ENCODE assay signal across 10 cellular contexts in genomic region chr9:120109242-120109641, GRCh38.
DNase-seq lines count a peak whose midpoint lies in the region; ATAC-seq and TF ChIP-seq lines count a peak whose summit lies in the region.
"Had no signal": no experiment of that assay in that cellular context is flagged by ENCODE, and none has a peak within 500 bp of the region (broad histone marks: within the 10 kb centered on the region; RNA-seq: fewer than 3 reads in every experiment).

No MANE protein-coding gene starts in this region.

- peaks cover 4% of the 10 kb centered on the region for H3K4me1 Mint-ChIP-seq in endodermal cell
- H3K4me1 Mint-ChIP-seq in stimulated activated memory B cell treated with anti-CD40 and anti-IgM and Interleukin-4, amounts not matched to agents 10 μg/mL and 1 μg/mL and 100 μg/mL, for 72 hours, result no peaks in the 10 kb centered on the region

- no peaks in the 10 kb centered on the region for H3K4me1 ChIP-seq in DND-41 (ENCODE audit: insufficient read depth, low read length)
- no peaks in the 10 kb centered on the region for H3K4me1 ChIP-seq in endodermal cell (ENCODE audit: control insufficient read depth, insufficient read depth, low read length)

- no peaks in the 10 kb centered on the region for H3K36me3 Mint-ChIP-seq in endodermal cell (ENCODE audit: low read depth)
- no peaks in the 10 kb centered on the region for H3K36me3 Mint-ChIP-seq in stimulated activated memory B cell treated with anti-CD40 and anti-IgM and Interleukin-4, amounts not matched to agents 10 μg/mL and 1 μg/mL and 100 μg/mL, for 72 hours

- ATAC-seq in DND-41 (ENCODE audit: insufficient read depth, low read depth), result peak; percentile 57; the same call in 1 of the 3 replicates
- no peak for ATAC-seq in GM18873 (IDR thresholded peaks at IDR 0.05; ENCODE audit: low FRiP score, unreplicated experiment)
- no peak for ATAC-seq in stimulated activated memory B cell treated with anti-CD40 and anti-IgM and Interleukin-4, amounts not matched to agents 10 μg/mL and 1 μg/mL and 100 μg/mL, for 72 hours
- ATAC-seq in GM18907 (IDR thresholded peaks at IDR 0.05; ENCODE audit: unreplicated experiment), result no peak

- CTCF ChIA-PET in AG04449 (lab: Yijun Ruan, JAX), result no interaction called here

- peak; percentile 18 for TF ChIP-seq CTCF in AG04449 (IDR thresholded peaks at IDR 0.05; ENCODE audit: insufficient read depth, low read length, missing control alignments)
- peak; percentile 33 for TF ChIP-seq CTCF in DND-41 (IDR thresholded peaks at IDR 0.05; ENCODE audit: borderline replicate concordance, extremely low read depth, low read length, poor library complexity, severe bottlenecking)
- TF ChIP-seq CTCF in endodermal cell (conservative IDR thresholded peaks at IDR 0.05), result peak; percentile 87

- H3K4me2 ChIP-seq in DND-41 (ENCODE audit: insufficient read depth, low read length), result no peak overlapping the region

- H3K9me3 ChIP-seq in DND-41 (ENCODE audit: insufficient read depth, low read length, severe bottlenecking), result no peaks in the 10 kb centered on the region
- no peaks in the 10 kb centered on the region for H3K9me3 ChIP-seq in endodermal cell (ENCODE audit: control insufficient read depth, low read length)

- H3K27me3 ChIP-seq in DND-41 (ENCODE audit: insufficient read depth, low read length, poor library complexity) (no peaks in the 10 kb centered on the region), endodermal cell (ENCODE audit: control insufficient read depth, insufficient read depth, low read length, poor library complexity, severe bottlenecking) (peaks cover 33% of the 10 kb centered on the region)

- H3K9ac ChIP-seq in DND-41 (ENCODE audit: low read depth, low read length) (no peak overlapping the region), endodermal cell (ENCODE audit: extremely low read depth, low read length, poor library complexity, severe bottlenecking) (no peak overlapping the region)

- H3K27me3 Mint-ChIP-seq in endodermal cell (ENCODE audit: insufficient read depth), result peaks cover 26% of the 10 kb centered on the region
- no peaks in the 10 kb centered on the region for H3K27me3 Mint-ChIP-seq in stimulated activated memory B cell treated with anti-CD40 and anti-IgM and Interleukin-4, amounts not matched to agents 10 μg/mL and 1 μg/mL and 100 μg/mL, for 72 hours

- peaks cover 1% of the 10 kb centered on the region for H3K9me3 Mint-ChIP-seq in endodermal cell
- no peaks in the 10 kb centered on the region for H3K9me3 Mint-ChIP-seq in stimulated activated memory B cell treated with anti-CD40 and anti-IgM and Interleukin-4, amounts not matched to agents 10 μg/mL and 1 μg/mL and 100 μg/mL, for 72 hours

- H3K4me3 ChIP-seq in AG04449 (ENCODE audit: low read depth, low read length) (no peak overlapping the region), DND-41 (ENCODE audit: low read depth in 1 of 2, low read length in 2 of 2) (no peak overlapping the region), endodermal cell (ENCODE audit: low read length) (no peak overlapping the region)
- H3K4me3 ChIP-seq: SK-N-MC had no signal

- H2AFZ ChIP-seq in DND-41 (ENCODE audit: low read depth, low read length), result no peak overlapping the region

- H3K79me2 ChIP-seq in DND-41 (ENCODE audit: insufficient read depth, low read length), result no peaks in the 10 kb centered on the region

- no peaks in the 10 kb centered on the region for H4K20me1 ChIP-seq in DND-41 (ENCODE audit: insufficient read depth, low read length)

- DNase-seq in AG04449 (ENCODE audit: low read depth, low spot score) (no peak), DND-41 (peak; percentile 5), NCI-H1694 (lab: John Stamatoyannopoulos, UW) (peak; percentile 17), endodermal cell (peak; percentile 90), SKM-1 treated with dmso at 0.1 percent for 144 hours (lab: John Stamatoyannopoulos, UW; ENCODE audit: unreplicated experiment) (no peak)
- DNase-seq: GOT3 had no signal

- POLR2A ChIA-PET in AG04449 (lab: Yijun Ruan, JAX), result no interaction called here

- H3K27ac Mint-ChIP-seq in endodermal cell, result no peak overlapping the region
- H3K27ac Mint-ChIP-seq in stimulated activated memory B cell treated with anti-CD40 and anti-IgM and Interleukin-4, amounts not matched to agents 10 μg/mL and 1 μg/mL and 100 μg/mL, for 72 hours, result no peak overlapping the region

- H3K36me3 ChIP-seq in DND-41 (ENCODE audit: insufficient read depth, low read length) (no peaks in the 10 kb centered on the region), endodermal cell (ENCODE audit: control insufficient read depth, insufficient read depth, low read length) (no peaks in the 10 kb centered on the region)

- no peak overlapping the region for H3K4me3 Mint-ChIP-seq in endodermal cell
- no peak overlapping the region for H3K4me3 Mint-ChIP-seq in stimulated activated memory B cell treated with anti-CD40 and anti-IgM and Interleukin-4, amounts not matched to agents 10 μg/mL and 1 μg/mL and 100 μg/mL, for 72 hours

- H3K27ac ChIP-seq in DND-41 (ENCODE audit: low read length), result no peak overlapping the region
- no peak overlapping the region for H3K27ac ChIP-seq in endodermal cell (ENCODE audit: low read depth, low read length)
- H3K27ac ChIP-seq: SK-N-MC had no signal

- WGBS in endodermal cell (ENCODE audit: insufficient coverage in 1 of 2, insufficient read length in 1 of 2), 2 experiments, result 56 to 75% methylated on average over 2 to 3 of the region's 3 CpGs

Comparison
In these comparisons a context has a peak if more than half of its experiments do, and no peak if none do; other contexts are left out.
1. DNase-seq: peak in DND-41 (single experiment), NCI-H1694 (single experiment) and endodermal cell (single experiment); none in AG04449 (single experiment) and SKM-1 treated with dmso at 0.1 percent for 144 hours (single experiment).
2. CTCF ChIP-seq: peak in every context shown above with its lines; median percentile 87 in endodermal cell; 33 in DND-41; 18 in AG04449.